In the genomic region with DNA sequence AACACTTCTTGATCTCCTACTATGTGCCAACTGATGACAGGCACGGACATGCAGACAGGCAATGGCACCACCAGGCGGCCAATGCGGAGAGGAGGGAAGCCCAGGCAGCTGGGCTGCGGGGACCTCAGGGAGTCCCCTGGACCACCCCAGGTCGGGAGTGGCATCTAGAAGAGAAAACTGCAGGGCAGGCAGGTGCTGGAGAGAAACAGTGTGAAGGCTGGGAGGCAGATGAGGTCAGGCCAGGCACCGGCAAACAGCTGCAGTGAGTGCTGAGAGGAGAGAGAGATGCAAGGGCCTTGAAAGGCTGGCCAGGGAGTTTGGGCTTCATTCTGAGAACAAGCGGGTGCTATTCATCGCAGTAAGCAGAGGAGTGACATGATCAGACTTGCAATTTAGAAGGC, we compare ENCODE assay signal across 1 cellular context.
TF ChIP-seq lines count a peak whose summit lies in the region.

No MANE protein-coding gene starts in this region.

TF ChIP-seq in H1, 55 proteins besides CTCF, POLR2A, EP300 and RAD21:
- TF ChIP-seq KDM4A (IDR thresholded peaks at IDR 0.05; ENCODE audit: low read depth, low read length, severe bottlenecking) = no peak
- no peak for TF ChIP-seq KDM1A (IDR thresholded peaks at IDR 0.05; ENCODE audit: borderline replicate concordance, low read length)
- TF ChIP-seq FOSL1 (IDR thresholded peaks at IDR 0.05; ENCODE audit: insufficient read depth, low read depth, low read length) = no peak
- no peak for TF ChIP-seq ZNF274 (IDR thresholded peaks at IDR 0.05; ENCODE audit: borderline replicate concordance, extremely low read depth, low read length)
- no peak for TF ChIP-seq GABPA (IDR thresholded peaks at IDR 0.05; ENCODE audit: borderline replicate concordance, insufficient read depth, low read length)
- no peak for TF ChIP-seq BACH1 (IDR thresholded peaks at IDR 0.05; ENCODE audit: low read length)
- TF ChIP-seq SAP30 (IDR thresholded peaks at IDR 0.05; ENCODE audit: insufficient read depth, insufficient replicate concordance, low read length) = no peak
